In genomic region chr19:9877775-9878510, GRCh38 we compare ENCODE assay signal across 16 cellular contexts. TPM values are rescaled to one million over a fixed set of nuclear protein-coding genes. Genes with fewer than 3 reads are reported as not detected.
A peak's percentile ranks its signal among the peaks of the same experiment; 100 is the strongest.
DNase-seq lines count a peak whose midpoint lies in the region; ATAC-seq and TF ChIP-seq lines count a peak whose summit lies in the region.
"Had no signal": no experiment of that assay in that cellular context is flagged by ENCODE, and none has a peak within 500 bp of the region (broad histone marks: within the 10 kb centered on the region; RNA-seq: fewer than 3 reads in every experiment).

No MANE protein-coding gene starts in this region.

- no peaks in the 10 kb centered on the region for H3K9me3 ChIP-seq in PC-3 (ENCODE audit: low read length)
- H3K9me3 ChIP-seq: A549, gastroesophageal sphincter had no signal

- H3K4me3 Mint-ChIP-seq in activated CD8-positive, alpha-beta memory T cell treated with anti-CD3 and anti-CD28 coated beads, Interleukin-2, amount 10 ng/mL, durations not matched to agents 7 days and 5 days, result no peak overlapping the region
- peak overlapping the region; percentile 48 for H3K4me3 Mint-ChIP-seq in stimulated activated memory B cell treated with anti-CD40 and anti-IgM and Interleukin-4, amounts not matched to agents 10 μg/mL and 1 μg/mL and 100 μg/mL, for 72 hours
- H3K4me3 Mint-ChIP-seq: immature natural killer cell had no signal

- DNase-seq in activated CD8-positive, alpha-beta memory T cell treated with anti-CD3 and anti-CD28 coated beads, Interleukin-2, amount 10 ng/mL, durations not matched to agents 7 days and 5 days, result no peak
- no peak for DNase-seq in activated CD8-positive, alpha-beta memory T cell treated with anti-CD3 and anti-CD28 coated beads, Interleukin-2, amount 50 U/mL, for 48 hours
- peak; percentile 68 for DNase-seq in PC-3
- DNase-seq in epithelial cell of esophagus (ENCODE audit: low read depth), result peak; percentile 67
- no peak for DNase-seq in cardiac septum (ENCODE audit: low spot score)
- DNase-seq in T-helper 1 cell, result no peak
- no peak for DNase-seq in DMS53 treated with DMSO at 0.1 percent for 48 hours (lab: John Stamatoyannopoulos, UW; ENCODE audit: unreplicated experiment)
- DNase-seq: aorta, immature natural killer cell, NCI-H1436, NCI-H526 treated with DMSO at 0.1 percent for 48 hours, ovary, SHP77 treated with DMSO at 0.1 percent for 48 hours had no signal

- peak overlapping the region; percentile 48 for H3K4me2 ChIP-seq in PC-3 (ENCODE audit: low read length)
- H3K4me2 ChIP-seq: A549 had no signal

- H3K4me1 Mint-ChIP-seq in activated CD8-positive, alpha-beta memory T cell treated with anti-CD3 and anti-CD28 coated beads, Interleukin-2, amount 10 ng/mL, durations not matched to agents 7 days and 5 days, result no peaks in the 10 kb centered on the region
- H3K4me1 Mint-ChIP-seq in stimulated activated memory B cell treated with anti-CD40 and anti-IgM and Interleukin-4, amounts not matched to agents 10 μg/mL and 1 μg/mL and 100 μg/mL, for 72 hours, result peaks cover 6% of the 10 kb centered on the region
- H3K4me1 Mint-ChIP-seq: immature natural killer cell had no signal

- H3K36me3 Mint-ChIP-seq in activated CD8-positive, alpha-beta memory T cell treated with anti-CD3 and anti-CD28 coated beads, Interleukin-2, amount 10 ng/mL, durations not matched to agents 7 days and 5 days, result no peaks in the 10 kb centered on the region
- no peaks in the 10 kb centered on the region for H3K36me3 Mint-ChIP-seq in stimulated activated memory B cell treated with anti-CD40 and anti-IgM and Interleukin-4, amounts not matched to agents 10 μg/mL and 1 μg/mL and 100 μg/mL, for 72 hours
- H3K36me3 Mint-ChIP-seq: immature natural killer cell had no signal

- H2AFZ ChIP-seq in PC-3 (ENCODE audit: low read length), result peak overlapping the region; percentile 47; the same call in 1 of the 2 replicates

- H3K9me3 Mint-ChIP-seq in activated CD8-positive, alpha-beta memory T cell treated with anti-CD3 and anti-CD28 coated beads, Interleukin-2, amount 10 ng/mL, durations not matched to agents 7 days and 5 days (ENCODE audit: low read depth), result no peaks in the 10 kb centered on the region
- peaks cover 2% of the 10 kb centered on the region for H3K9me3 Mint-ChIP-seq in stimulated activated memory B cell treated with anti-CD40 and anti-IgM and Interleukin-4, amounts not matched to agents 10 μg/mL and 1 μg/mL and 100 μg/mL, for 72 hours
- H3K9me3 Mint-ChIP-seq: immature natural killer cell had no signal

- peak overlapping the region; percentile 12; the same call in 1 of the 2 replicates for H3K27ac ChIP-seq in PC-3 (ENCODE audit: low read length)
- H3K27ac ChIP-seq: A549, gastroesophageal sphincter, ovary had no signal

- no peaks in the 10 kb centered on the region for H3K9me2 ChIP-seq in PC-3 (replicated peaks; ENCODE audit: low read length)

- no peaks in the 10 kb centered on the region for H3F3A ChIP-seq in PC-3 (ENCODE audit: low read length, unreplicated experiment)

- peak overlapping the region; percentile 38 for H3K27ac Mint-ChIP-seq in activated CD8-positive, alpha-beta memory T cell treated with anti-CD3 and anti-CD28 coated beads, Interleukin-2, amount 10 ng/mL, durations not matched to agents 7 days and 5 days
- no peak overlapping the region for H3K27ac Mint-ChIP-seq in stimulated activated memory B cell treated with anti-CD40 and anti-IgM and Interleukin-4, amounts not matched to agents 10 μg/mL and 1 μg/mL and 100 μg/mL, for 72 hours

- TF ChIP-seq CTCF in PC-3 (conservative IDR thresholded peaks at IDR 0.05; ENCODE audit: low read depth, low read length), result no peak
- TF ChIP-seq CTCF in epithelial cell of esophagus (IDR thresholded peaks at IDR 0.05; ENCODE audit: insufficient read depth, low read depth, low read length, missing control alignments), result no peak

- ATAC-seq in activated CD8-positive, alpha-beta memory T cell treated with anti-CD3 and anti-CD28 coated beads, Interleukin-2, amount 10 ng/mL, durations not matched to agents 7 days and 5 days, result no peak
- peak; percentile 67 for ATAC-seq in PC-3
- ATAC-seq in stimulated activated memory B cell treated with anti-CD40 and anti-IgM and Interleukin-4, amounts not matched to agents 10 μg/mL and 1 μg/mL and 100 μg/mL, for 72 hours, result no peak
- ATAC-seq: A549, gastroesophageal sphincter had no signal

- H3K36me3 ChIP-seq in PC-3 (ENCODE audit: low read depth, low read length), result no peaks in the 10 kb centered on the region
- H3K36me3 ChIP-seq: gastroesophageal sphincter, ovary had no signal

- BruUV-seq in PC-3 (replicated peaks; lab: Mats Ljungman, UMichigan), result no TSS peak

- H3K27me3 ChIP-seq in PC-3 (ENCODE audit: low read length), result no peaks in the 10 kb centered on the region
- H3K27me3 ChIP-seq: ovary had no signal

- peaks cover 3% of the 10 kb centered on the region for H3K27me3 Mint-ChIP-seq in activated CD8-positive, alpha-beta memory T cell treated with anti-CD3 and anti-CD28 coated beads, Interleukin-2, amount 10 ng/mL, durations not matched to agents 7 days and 5 days
- peaks cover 34% of the 10 kb centered on the region for H3K27me3 Mint-ChIP-seq in stimulated activated memory B cell treated with anti-CD40 and anti-IgM and Interleukin-4, amounts not matched to agents 10 μg/mL and 1 μg/mL and 100 μg/mL, for 72 hours

- no peaks in the 10 kb centered on the region for H3K79me2 ChIP-seq in PC-3 (ENCODE audit: low read length)

- intact Hi-C loops in PC-3 (cut with micrococcal nuclease) (no loop called here), cardiac septum (cut with DNase I) (no loop called here)

- H3K9ac ChIP-seq in PC-3 (ENCODE audit: low read length), result no peak overlapping the region

- H4K20me1 ChIP-seq in PC-3 (ENCODE audit: low read length), result no peaks in the 10 kb centered on the region

- CTCF ChIA-PET in activated CD8-positive, alpha-beta memory T cell treated with anti-CD3 and anti-CD28 coated beads, Interleukin-2, amount 10 ng/mL, durations not matched to agents 7 days and 5 days (lab: Charles Lee), result interaction anchor here (1.3 kb wide), 1 partner anchor 16 kb away, joined by 3 read pairs; no protein-coding TSS in a partner anchor
- CTCF ChIA-PET in PC-3 (lab: Charles Lee), result no interaction called here

- H3K4me3 ChIP-seq in PC-3 (ENCODE audit: low read length) (no peak overlapping the region), epithelial cell of esophagus (ENCODE audit: low read length) (no peak overlapping the region)
- H3K4me3 ChIP-seq: A549, gastroesophageal sphincter, ovary had no signal

- peaks cover 13% of the 10 kb centered on the region for H3K4me1 ChIP-seq in PC-3 (ENCODE audit: insufficient read depth, low read length)
- H3K4me1 ChIP-seq: gastroesophageal sphincter had no signal

- POLR2A ChIA-PET in PC-3 (lab: Charles Lee; ENCODE audit: unreplicated experiment), result no interaction called here

RNA-seq across cellular contexts. Expression of gene PIN1, which starts 42.8 kb away (rescaled TPM):
- 100 to 1,000 TPM; 103 to 116 TPM for total RNA-seq in activated CD8-positive, alpha-beta memory T cell treated with anti-CD3 and anti-CD28 coated beads, Interleukin-2, amount 10 ng/mL, durations not matched to agents 7 days and 5 days
- total RNA-seq in PC-3 (2014; rRNA removed) (314 and 349 TPM in 2 replicates), cardiac septum (93.5 TPM)

RNA-seq across cellular contexts. Expression of gene UBL5, which starts 50.2 kb away (rescaled TPM):
- 100 to 1,000 TPM; 354 to 362 TPM for total RNA-seq in activated CD8-positive, alpha-beta memory T cell treated with anti-CD3 and anti-CD28 coated beads, Interleukin-2, amount 10 ng/mL, durations not matched to agents 7 days and 5 days
- 521 and 599 TPM in 2 replicates for total RNA-seq in PC-3 (2014; rRNA removed)
- 422 TPM for total RNA-seq in cardiac septum

RNA-seq across cellular contexts. Expression of gene OLFM2, which starts 58.4 kb away (rescaled TPM):
- total RNA-seq in activated CD8-positive, alpha-beta memory T cell treated with anti-CD3 and anti-CD28 coated beads, Interleukin-2, amount 10 ng/mL, durations not matched to agents 7 days and 5 days, result 1 to 10 TPM; 3.4 to 5.1 TPM
- total RNA-seq in PC-3 (2014; rRNA removed), result 1.6 and 1.7 TPM in 2 replicates
- total RNA-seq in cardiac septum, result 4.1 TPM

RNA-seq across cellular contexts. Expression of gene FBXL12, which starts 59.1 kb away (rescaled TPM):
- 10 to 100 TPM; 27.3 to 30.8 TPM for total RNA-seq in activated CD8-positive, alpha-beta memory T cell treated with anti-CD3 and anti-CD28 coated beads, Interleukin-2, amount 10 ng/mL, durations not matched to agents 7 days and 5 days
- total RNA-seq in PC-3 (2014; rRNA removed) (31.4 and 37.6 TPM in 2 replicates), cardiac septum (17.0 TPM)

Comparison
In these comparisons a context has a peak if more than half of its experiments do, and no peak if none do; other contexts are left out.
1. DNase-seq: peak in PC-3 (single experiment) and epithelial cell of esophagus (single experiment); none in activated CD8-positive, alpha-beta memory T cell treated with anti-CD3 and anti-CD28 coated beads, Interleukin-2, amount 10 ng/mL, durations not matched to agents 7 days and 5 days (single experiment), activated CD8-positive, alpha-beta memory T cell treated with anti-CD3 and anti-CD28 coated beads, Interleukin-2, amount 50 U/mL, for 48 hours (single experiment), cardiac septum (single experiment), T-helper 1 cell (0 of 5) and DMS53 treated with DMSO at 0.1 percent for 48 hours (single experiment).